14 cellular contexts compared by ENCODE assay signal in the genomic region with DNA sequence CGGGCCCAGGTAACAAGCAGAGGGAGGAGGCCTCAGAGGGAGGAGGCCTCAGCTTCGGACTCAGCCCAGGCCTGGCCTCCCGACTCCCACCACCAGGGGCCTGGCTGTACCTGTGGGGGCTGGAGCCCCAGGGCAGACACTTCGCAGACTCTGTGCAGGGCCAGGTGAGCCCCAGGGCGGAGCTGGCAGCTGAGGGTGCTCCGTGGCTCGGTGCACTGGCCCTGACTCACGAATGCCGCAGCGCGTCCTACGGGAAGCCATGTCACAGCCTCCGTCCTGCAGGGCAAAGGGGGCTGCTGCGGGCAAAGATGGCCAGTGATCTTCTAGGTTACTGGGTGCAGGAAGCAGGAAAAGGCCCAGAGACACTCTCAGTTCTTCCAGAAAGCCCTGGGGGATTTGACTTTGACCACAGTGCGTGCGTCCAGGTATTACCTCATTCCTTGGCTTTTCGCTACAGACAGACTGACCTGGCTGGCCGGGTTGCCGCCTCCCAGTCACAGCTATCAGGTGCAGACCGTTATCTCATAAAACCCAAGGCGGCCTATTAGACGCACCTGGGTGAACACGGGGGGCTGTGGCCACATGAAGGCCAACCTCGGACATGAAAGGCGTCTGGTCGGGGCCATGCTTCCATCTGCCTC.
A peak's percentile ranks its signal among the peaks of the same experiment; 100 is the strongest.
DNase-seq lines count a peak whose midpoint lies in the region; ATAC-seq, FAIRE-seq and TF ChIP-seq lines count a peak whose summit lies in the region.
"Had no signal": no experiment of that assay in that cellular context is flagged by ENCODE, and none has a peak within 500 bp of the region (broad histone marks: within the 10 kb centered on the region; RNA-seq: fewer than 3 reads in every experiment).

No MANE protein-coding gene starts in this region.

- no peak overlapping the region for H3K27ac Mint-ChIP-seq in T-helper 17 cell
- H3K27ac Mint-ChIP-seq in stimulated activated memory B cell treated with anti-CD40 and anti-IgM and Interleukin-4, amounts not matched to agents 10 μg/mL and 1 μg/mL and 100 μg/mL, for 72 hours = no peak overlapping the region

- no peaks in the 10 kb centered on the region for H3K9me3 Mint-ChIP-seq in stimulated activated memory B cell treated with anti-CD40 and anti-IgM and Interleukin-4, amounts not matched to agents 10 μg/mL and 1 μg/mL and 100 μg/mL, for 72 hours

- peak; percentile 88 for DNase-seq in H7
- DNase-seq in T-helper 17 cell = peak in 2 of 3 donors; percentile 2 to 5
- peak; percentile 81 for DNase-seq in iPS-NIHi11 (ENCODE audit: low spot score)
- DNase-seq in prostate gland (ENCODE audit: low spot score) = no peak
- no peak for DNase-seq in GM12891 (ENCODE audit: insufficient read length, low spot score)
- DNase-seq: activated gamma-delta T cell treated with Interleukin-2 at 50 U/mL for 16 hours; C1 segment of cervical spinal cord; effector CD4-positive, alpha-beta T cell; MG63; SIG-M5 had no signal

- peak in 1 of 4 experiments; percentile 32 for TF ChIP-seq CTCF in prostate gland (IDR thresholded peaks at IDR 0.05)

- H3K9me3 ChIP-seq in T-helper 17 cell (ENCODE audit: control insufficient read depth, low read length, poor library complexity, severe bottlenecking) (no peaks in the 10 kb centered on the region), prostate gland (no peaks in the 10 kb centered on the region)
- H3K9me3 ChIP-seq: MG63 had no signal

- no peaks in the 10 kb centered on the region for H3K4me1 ChIP-seq in prostate gland (replicated peaks)

- ATAC-seq in T-helper 17 cell = no peak
- no peak for ATAC-seq in stimulated activated memory B cell treated with anti-CD40 and anti-IgM and Interleukin-4, amounts not matched to agents 10 μg/mL and 1 μg/mL and 100 μg/mL, for 72 hours
- ATAC-seq in esophagus mucosa = no peak
- ATAC-seq in GM18907 (IDR thresholded peaks at IDR 0.05; ENCODE audit: unreplicated experiment) = no peak
- ATAC-seq: GM12878 had no signal

- peak overlapping the region; percentile 45 to 64 for H3K27ac ChIP-seq in prostate gland

- no peaks in the 10 kb centered on the region for H3K36me3 Mint-ChIP-seq in T-helper 17 cell (ENCODE audit: low read depth)
- no peaks in the 10 kb centered on the region for H3K36me3 Mint-ChIP-seq in stimulated activated memory B cell treated with anti-CD40 and anti-IgM and Interleukin-4, amounts not matched to agents 10 μg/mL and 1 μg/mL and 100 μg/mL, for 72 hours

- H3K4me3 Mint-ChIP-seq in T-helper 17 cell = no peak overlapping the region
- no peak overlapping the region for H3K4me3 Mint-ChIP-seq in stimulated activated memory B cell treated with anti-CD40 and anti-IgM and Interleukin-4, amounts not matched to agents 10 μg/mL and 1 μg/mL and 100 μg/mL, for 72 hours

- 64% methylated on average over 26 of the region's 26 CpGs for WGBS in prostate gland

- no peak for TF ChIP-seq POLR2A in prostate gland (IDR thresholded peaks at IDR 0.05)
- TF ChIP-seq POLR2A in GM12891 (IDR thresholded peaks at IDR 0.05; ENCODE audit: low read depth, low read length) = no peak

- no peaks in the 10 kb centered on the region for H3K27me3 Mint-ChIP-seq in T-helper 17 cell
- H3K27me3 Mint-ChIP-seq in stimulated activated memory B cell treated with anti-CD40 and anti-IgM and Interleukin-4, amounts not matched to agents 10 μg/mL and 1 μg/mL and 100 μg/mL, for 72 hours = peaks cover 40% of the 10 kb centered on the region

- H3K36me3 ChIP-seq in H7 (replicated peaks; ENCODE audit: control insufficient read depth, insufficient read depth, low read length) (no peaks in the 10 kb centered on the region), prostate gland (no peaks in the 10 kb centered on the region)
- H3K36me3 ChIP-seq: MG63 had no signal

- intact Hi-C loops in prostate gland (cut with DNase I) = no loop called here

- H3K4me3 ChIP-seq in H7 (ENCODE audit: insufficient read depth, low read depth, low read length) (no peak overlapping the region), prostate gland (no peak overlapping the region)
- H3K4me3 ChIP-seq: GM12878, MG63 had no signal

- H3K27me3 ChIP-seq in H7 (ENCODE audit: control insufficient read depth, insufficient read depth, low read length) (no peaks in the 10 kb centered on the region), prostate gland (replicated peaks; ENCODE audit: insufficient read depth) (no peaks in the 10 kb centered on the region)
- H3K27me3 ChIP-seq: MG63 had no signal

- peaks cover 22% of the 10 kb centered on the region for H3K4me1 Mint-ChIP-seq in T-helper 17 cell
- peaks cover 19% of the 10 kb centered on the region for H3K4me1 Mint-ChIP-seq in stimulated activated memory B cell treated with anti-CD40 and anti-IgM and Interleukin-4, amounts not matched to agents 10 μg/mL and 1 μg/mL and 100 μg/mL, for 72 hours

- no peak for FAIRE-seq in GM12891 (lab: Jason Lieb, UNC)
- FAIRE-seq: GM12878 had no signal

TF ChIP-seq in GM12891, 5 proteins besides CTCF, POLR2A, EP300 and RAD21:
- no peak for TF ChIP-seq PAX5 (IDR thresholded peaks at IDR 0.05; ENCODE audit: insufficient read depth, low read length, severe bottlenecking)
- no peak for TF ChIP-seq POU2F2 (IDR thresholded peaks at IDR 0.05; ENCODE audit: low read depth, low read length)
- no peak for TF ChIP-seq SPI1 (IDR thresholded peaks at IDR 0.05; ENCODE audit: low read depth, low read length)
- TF ChIP-seq POLR2AphosphoS5 (IDR thresholded peaks at IDR 0.05; ENCODE audit: low read depth, low read length) = no peak
- no peak for TF ChIP-seq TAF1 (IDR thresholded peaks at IDR 0.05; ENCODE audit: low read depth, low read length)

Comparison
In these comparisons a context has a peak if more than half of its experiments do, and no peak if none do; other contexts are left out.
1. DNase-seq: peak in H7 (single experiment), T-helper 17 cell (2 of 3) and iPS-NIHi11 (single experiment); none in prostate gland (single experiment) and GM12891 (single experiment).